Comparison of ENCODE assay signal across 1 cellular context in the genomic region with DNA sequence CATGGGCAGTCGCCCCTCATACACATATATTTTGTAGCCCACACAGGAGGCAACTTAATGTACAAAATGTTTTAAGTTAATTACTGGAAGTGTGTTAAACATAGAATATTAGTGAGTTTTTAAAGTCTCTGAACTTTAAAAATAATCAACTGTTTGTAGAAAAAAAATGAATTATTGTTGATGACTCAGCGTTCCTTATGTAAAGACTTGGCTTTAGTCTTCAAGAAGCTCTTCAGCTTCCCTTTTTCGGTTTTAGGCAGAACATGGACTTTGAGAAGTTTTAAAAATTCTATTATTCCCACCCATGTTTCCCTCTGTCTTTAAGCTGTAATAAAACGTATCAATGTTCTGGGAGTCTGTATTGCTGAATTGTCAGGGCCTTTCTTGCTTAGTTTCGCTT.
TF ChIP-seq lines count a peak whose summit lies in the region.

No MANE protein-coding gene starts in this region.

TF ChIP-seq in K562, 482 proteins besides CTCF, POLR2A, EP300 and RAD21:
- TF ChIP-seq MAFG (tag; conservative IDR thresholded peaks at IDR 0.05): peak; percentile 97
- no peak for TF ChIP-seq JUND (IDR thresholded peaks at IDR 0.05; ENCODE audit: borderline replicate concordance, low read depth, low read length)
- TF ChIP-seq JUND (tag; IDR thresholded peaks at IDR 0.05; ENCODE audit: borderline replicate concordance, low read depth, low read length): 0 out of 3 replicates have a peak, but pooled peaks have one; percentile 38
- TF ChIP-seq ZNF316 (IDR thresholded peaks at IDR 0.05): peak; percentile 99
- peak; percentile 71; the same call in 1 of the 2 replicates for TF ChIP-seq NFE2L1 (tag; IDR thresholded peaks at IDR 0.05; ENCODE audit: borderline replicate concordance, low read depth)
- TF ChIP-seq LEF1 (IDR thresholded peaks at IDR 0.05): 0 out of 2 replicates have a peak, but pooled peaks have one; percentile 13
- TF ChIP-seq ATF3 (IDR thresholded peaks at IDR 0.05): peak; percentile 26; the same call in 1 of the 2 replicates
- no peak for TF ChIP-seq ATF3 (CRISPR knock-in tag; conservative IDR thresholded peaks at IDR 0.05)
- peak; percentile 52; the same call in 1 of the 2 replicates for TF ChIP-seq SMARCA4 (IDR thresholded peaks at IDR 0.05)
- peak; percentile 35; the same call in 1 of the 2 replicates for TF ChIP-seq ARID1B (IDR thresholded peaks at IDR 0.05)
- peak; percentile 98 for TF ChIP-seq C11orf30 (IDR thresholded peaks at IDR 0.05; ENCODE audit: low read depth)
- TF ChIP-seq MEIS2 (IDR thresholded peaks at IDR 0.05; ENCODE audit: partially characterized antibody): peak; percentile 24
- no peak for TF ChIP-seq RBM17 (IDR thresholded peaks at IDR 0.05; ENCODE audit: borderline replicate concordance, low read depth, low read length)
- TF ChIP-seq MAFK (IDR thresholded peaks at IDR 0.05; ENCODE audit: low read length): peak; percentile 98
- no peak for TF ChIP-seq KDM5B (IDR thresholded peaks at IDR 0.05; ENCODE audit: insufficient replicate concordance, low read depth, low read length)
- peak; percentile 99 for TF ChIP-seq MAFF (IDR thresholded peaks at IDR 0.05; ENCODE audit: low read length)
- TF ChIP-seq NFE2 (IDR thresholded peaks at IDR 0.05; ENCODE audit: low read depth): peak; percentile 85
- peak; percentile 34; the same call in 1 of the 2 replicates for TF ChIP-seq DPF2 (IDR thresholded peaks at IDR 0.05)
- no peak for TF ChIP-seq PBX2 (CRISPR knock-in tag; IDR thresholded peaks at IDR 0.05; ENCODE audit: low read depth)
- 0 out of 2 replicates have a peak, but pooled peaks have one; percentile 10 for TF ChIP-seq PBX2 (tag; conservative IDR thresholded peaks at IDR 0.05; ENCODE audit: low read depth)
- no peak for TF ChIP-seq E2F1 (CRISPR knock-in tag; IDR thresholded peaks at IDR 0.05)
- TF ChIP-seq HLTF (IDR thresholded peaks at IDR 0.05): no peak
TF ChIP-seq in K562: peak in this region for 15.
